In the genomic region with DNA sequence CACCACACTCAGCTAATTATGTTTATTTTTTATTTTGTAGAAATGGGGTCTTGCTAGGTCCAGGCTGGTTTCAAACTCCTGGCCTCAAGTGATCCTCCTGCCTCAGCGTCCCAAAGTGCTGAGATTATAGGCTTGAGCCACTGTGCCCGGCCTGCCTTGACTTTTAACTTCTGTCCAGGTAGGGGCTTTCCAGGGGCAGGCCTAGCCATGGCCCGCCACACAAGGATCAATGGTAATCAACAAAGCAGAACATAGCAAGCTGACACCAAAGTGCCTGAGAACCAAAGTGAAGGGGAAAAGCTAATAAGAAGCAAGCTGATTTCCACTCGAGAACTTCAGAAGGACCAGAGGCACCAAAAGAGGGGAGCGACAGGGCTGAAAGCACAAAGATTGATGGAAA, we compare ENCODE assay signal across 17 cellular contexts.
"Had no signal": no experiment of that assay in that cellular context is flagged by ENCODE, and none has a peak within 500 bp of the region (broad histone marks: within the 10 kb centered on the region; RNA-seq: fewer than 3 reads in every experiment).

No MANE protein-coding gene starts in this region.

- H3K27ac Mint-ChIP-seq: activated naive CD8-positive, alpha-beta T cell; activated T-helper 1 cell treated with anti-CD3 and anti-CD28 coated beads, Interleukin-12 subunit alpha, Interleukin-12 subunit beta, Interleukin-2, Interleukin-4 antibody, amounts not matched to agents 30 ng/mL and 10 ng/mL and 1 ng/mL, durations not matched to agents 14 hours and 24 hours and 36 hours; nephron had no signal

- H3K36me3 ChIP-seq: colonic mucosa, gastrocnemius medialis, thyroid gland had no signal

- ATAC-seq: gastrocnemius medialis, left lobe of liver had no signal

- H3K27me3 Mint-ChIP-seq: activated naive CD8-positive, alpha-beta T cell had no signal

- DNase-seq: activated CD4-positive, alpha-beta T cell treated with anti-CD3 and anti-CD28 coated beads, Interleukin-2, amount 50 U/mL, for 48 hours; activated gamma-delta T cell treated with Interleukin-2 at 50 U/mL for 16 hours; amniotic stem cell; colonic mucosa; gastrocnemius medialis; head of caudate nucleus; midbrain; occipital lobe; posterior cingulate gyrus; retina; stimulated activated naive CD4-positive, alpha-beta T cell; thyroid gland had no signal

- H3K36me3 Mint-ChIP-seq: activated naive CD8-positive, alpha-beta T cell had no signal

- H3K4me3 ChIP-seq: colonic mucosa, gastrocnemius medialis, thyroid gland had no signal

- H3K4me3 Mint-ChIP-seq: activated naive CD8-positive, alpha-beta T cell; activated T-helper 1 cell treated with anti-CD3 and anti-CD28 coated beads, Interleukin-12 subunit alpha, Interleukin-12 subunit beta, Interleukin-2, Interleukin-4 antibody, amounts not matched to agents 30 ng/mL and 10 ng/mL and 1 ng/mL, durations not matched to agents 14 hours and 24 hours and 36 hours; nephron had no signal

- H3K27ac ChIP-seq: colonic mucosa, gastrocnemius medialis, thyroid gland, VCaP had no signal

- H3K27me3 ChIP-seq: colonic mucosa, gastrocnemius medialis, thyroid gland had no signal

- H3K9me3 Mint-ChIP-seq: activated T-helper 1 cell treated with anti-CD3 and anti-CD28 coated beads, Interleukin-12 subunit alpha, Interleukin-12 subunit beta, Interleukin-2, Interleukin-4 antibody, amounts not matched to agents 30 ng/mL and 10 ng/mL and 1 ng/mL, durations not matched to agents 14 hours and 24 hours and 36 hours; nephron had no signal

- H3K4me1 Mint-ChIP-seq: nephron had no signal

- H3K4me1 ChIP-seq: colonic mucosa, gastrocnemius medialis had no signal

- H3K9me3 ChIP-seq: colonic mucosa, gastrocnemius medialis, thyroid gland had no signal
